8 cellular contexts compared by ENCODE assay signal in the genomic region with DNA sequence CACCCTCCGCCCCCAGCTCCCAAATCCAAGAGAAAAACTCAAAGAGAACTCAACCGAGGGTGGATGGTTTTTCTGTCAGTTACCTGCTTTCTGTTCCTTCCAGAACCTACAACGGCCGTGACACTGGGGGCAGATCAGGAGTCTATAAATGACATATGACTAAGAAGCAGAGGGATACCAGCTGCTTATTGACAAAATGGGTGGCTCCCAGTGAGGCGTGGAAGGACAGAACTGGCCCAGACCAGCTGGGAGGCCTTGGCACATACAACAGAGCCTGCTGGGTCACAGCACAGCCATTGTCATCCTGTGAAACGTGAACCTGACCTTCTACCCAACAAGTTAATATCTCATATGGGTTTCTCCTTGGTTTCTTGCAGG.
DNase-seq lines count a peak whose midpoint lies in the region; ATAC-seq and TF ChIP-seq lines count a peak whose summit lies in the region.

No MANE protein-coding gene starts in this region.

- H3K36me3 Mint-ChIP-seq in T-helper 2 cell treated with Interferon-gamma antibody and Interleukin-4, amounts not matched to agents 5 μg/mL and 100 μg/mL, for 36 hours (ENCODE audit: low read depth) = peaks cover 2% of the 10 kb centered on the region

- no peak overlapping the region for H3K9ac ChIP-seq in skeletal muscle satellite cell (ENCODE audit: low read depth, low read length)

- DNase-seq in RWPE1 (ENCODE audit: low spot score) = no peak
- no peak for DNase-seq in amygdala (lab: John Stamatoyannopoulos, UW)
- DNase-seq in middle frontal gyrus (ENCODE audit: extremely low spot score, low spot score) = no peak
- DNase-seq in NCI-H128 (lab: John Stamatoyannopoulos, UW; ENCODE audit: unreplicated experiment) = no peak
- no peak for DNase-seq in T-helper 2 cell treated with Interferon-gamma antibody and Interleukin-4, amounts not matched to agents 5 μg/mL and 100 μg/mL, for 36 hours (ENCODE audit: low spot score)

- no peak for TF ChIP-seq CTCF in RWPE1 (conservative IDR thresholded peaks at IDR 0.05; ENCODE audit: low read depth)

- peaks cover 2% of the 10 kb centered on the region for H3K27me3 ChIP-seq in skeletal muscle satellite cell (ENCODE audit: control insufficient read depth, insufficient read depth, low read length)

- H3K9me3 Mint-ChIP-seq in T-helper 2 cell treated with Interferon-gamma antibody and Interleukin-4, amounts not matched to agents 5 μg/mL and 100 μg/mL, for 36 hours = no peaks in the 10 kb centered on the region

- ATAC-seq in GM18870 (IDR thresholded peaks at IDR 0.05; ENCODE audit: unreplicated experiment) = peak; percentile 42
- ATAC-seq in HG02943 (IDR thresholded peaks at IDR 0.05; ENCODE audit: low read depth, unreplicated experiment) = peak; percentile 38

- no peak overlapping the region for H3K27ac Mint-ChIP-seq in T-helper 2 cell treated with Interferon-gamma antibody and Interleukin-4, amounts not matched to agents 5 μg/mL and 100 μg/mL, for 36 hours

- no peak overlapping the region for H3K4me3 Mint-ChIP-seq in T-helper 2 cell treated with Interferon-gamma antibody and Interleukin-4, amounts not matched to agents 5 μg/mL and 100 μg/mL, for 36 hours

- H3K4me3 ChIP-seq in skeletal muscle satellite cell (ENCODE audit: low read length) = peak overlapping the region; percentile 10

- H3K27ac ChIP-seq in RWPE1 = peak overlapping the region; percentile 41; the same call in 1 of the 2 replicates

- peaks cover 27% of the 10 kb centered on the region for H3K27me3 Mint-ChIP-seq in T-helper 2 cell treated with Interferon-gamma antibody and Interleukin-4, amounts not matched to agents 5 μg/mL and 100 μg/mL, for 36 hours (ENCODE audit: low read depth)

- peaks cover 32% of the 10 kb centered on the region for H3K4me1 ChIP-seq in skeletal muscle satellite cell (ENCODE audit: control insufficient read depth, insufficient read depth, low read length)

- peak overlapping the region; percentile 68 for H3K4me2 ChIP-seq in skeletal muscle satellite cell (ENCODE audit: low read length)

- H3K9me3 ChIP-seq in skeletal muscle satellite cell (replicated peaks; ENCODE audit: low read length) = no peaks in the 10 kb centered on the region

- no peaks in the 10 kb centered on the region for H3K36me3 ChIP-seq in skeletal muscle satellite cell (ENCODE audit: insufficient read depth, low read length)

- peaks cover 44% of the 10 kb centered on the region for H3K4me1 Mint-ChIP-seq in T-helper 2 cell treated with Interferon-gamma antibody and Interleukin-4, amounts not matched to agents 5 μg/mL and 100 μg/mL, for 36 hours (ENCODE audit: low read depth)

- POLR2A ChIA-PET in RWPE1 (lab: Yijun Ruan, JAX; ENCODE audit: low non-redundant PET) = no interaction called here

- CTCF ChIA-PET in RWPE1 (lab: Yijun Ruan, JAX) = interaction anchor here (0.6 to 1.0 kb wide), 2 partner anchors 9 to 15 kb away, joined by 3 to 4 read pairs; no protein-coding TSS in a partner anchor
